In genomic region chr3:134367869-134368750, GRCh38 we compare ENCODE assay signal across 12 cellular contexts. TPM values are rescaled to one million over a fixed set of nuclear protein-coding genes. Genes with fewer than 3 reads are reported as not detected.
DNase-seq lines count a peak whose midpoint lies in the region; ATAC-seq and TF ChIP-seq lines count a peak whose summit lies in the region.
"Had no signal": no experiment of that assay in that cellular context is flagged by ENCODE, and none has a peak within 500 bp of the region (broad histone marks: within the 10 kb centered on the region; RNA-seq: fewer than 3 reads in every experiment).

No MANE protein-coding gene starts in this region.

- H3K36me3 Mint-ChIP-seq in activated CD8-positive, alpha-beta T cell treated with anti-CD3 and anti-CD28 coated beads for 36 hours (ENCODE audit: low read depth), result no peaks in the 10 kb centered on the region
- no peaks in the 10 kb centered on the region for H3K36me3 Mint-ChIP-seq in activated CD8-positive, alpha-beta T cell treated with anti-CD3 and anti-CD28 coated beads, Interleukin-2, amount 10 ng/mL, durations not matched to agents 7 days and 5 days (ENCODE audit: low read depth)
- no peaks in the 10 kb centered on the region for H3K36me3 Mint-ChIP-seq in activated naive CD4-positive, alpha-beta T cell treated with anti-CD3 and anti-CD28 coated beads, Interleukin-2, amount 10 ng/mL, durations not matched to agents 7 days and 5 days
- H3K36me3 Mint-ChIP-seq: activated CD8-positive, alpha-beta memory T cell treated with anti-CD3 and anti-CD28 coated beads, Interleukin-2, amount 10 ng/mL, durations not matched to agents 7 days and 5 days; stimulated activated naive B cell treated with anti-CD40 and anti-IgM and Interleukin-4, amounts not matched to agents 10 μg/mL and 1 μg/mL and 100 μg/mL, for 72 hours had no signal

- no peaks in the 10 kb centered on the region for H3K9me3 ChIP-seq in lung (ENCODE audit: control insufficient read depth in 2 of 2, insufficient read depth in 1 of 2, low read length in 1 of 2)
- H3K9me3 ChIP-seq in thoracic aorta, result no peaks in the 10 kb centered on the region
- H3K9me3 ChIP-seq: mucosa of descending colon had no signal

- intact Hi-C loops in activated CD8-positive, alpha-beta T cell treated with anti-CD3 and anti-CD28 coated beads for 36 hours (cut with micrococcal nuclease), result no loop called here

- ATAC-seq in activated CD8-positive, alpha-beta T cell treated with anti-CD3 and anti-CD28 coated beads for 36 hours, result peak; percentile 27
- ATAC-seq in activated CD8-positive, alpha-beta T cell treated with anti-CD3 and anti-CD28 coated beads, Interleukin-2, amount 10 ng/mL, durations not matched to agents 7 days and 5 days, result no peak
- ATAC-seq in lung (ENCODE audit: insufficient read depth, low FRiP score) (no peak), thoracic aorta (ENCODE audit: insufficient number of reproducible peaks, low FRiP score, low read depth) (no peak), GM18519 (IDR thresholded peaks at IDR 0.05; ENCODE audit: low FRiP score, unreplicated experiment) (no peak)
- ATAC-seq: activated CD8-positive, alpha-beta memory T cell treated with anti-CD3 and anti-CD28 coated beads, Interleukin-2, amount 10 ng/mL, durations not matched to agents 7 days and 5 days; mucosa of descending colon; stimulated activated naive B cell treated with anti-CD40 and anti-IgM and Interleukin-4, amounts not matched to agents 10 μg/mL and 1 μg/mL and 100 μg/mL, for 72 hours had no signal

- 80 to 81% methylated on average over 8 of the region's 8 CpGs for WGBS in lung, 2 donors

- POLR2A ChIA-PET in activated CD8-positive, alpha-beta T cell treated with anti-CD3 and anti-CD28 coated beads for 36 hours (lab: Charles Lee), result no interaction called here
- POLR2A ChIA-PET in activated CD8-positive, alpha-beta T cell treated with anti-CD3 and anti-CD28 coated beads, Interleukin-2, amount 10 ng/mL, durations not matched to agents 7 days and 5 days (lab: Charles Lee), result interaction anchor here (0.7 kb wide), 1 partner anchor 65 kb away, joined by 3 read pairs; no protein-coding TSS in a partner anchor

- TF ChIP-seq CTCF in activated CD8-positive, alpha-beta T cell treated with anti-CD3 and anti-CD28 coated beads for 36 hours (IDR thresholded peaks at IDR 0.05), result no peak
- TF ChIP-seq CTCF in brain microvascular endothelial cell (IDR thresholded peaks at IDR 0.05; ENCODE audit: low read depth, low read length, missing control alignments) (no peak), lung (IDR thresholded peaks at IDR 0.05; ENCODE audit: control extremely low read depth, extremely low read depth) (no peak), thoracic aorta (IDR thresholded peaks at IDR 0.05) (no peak)

- no peak overlapping the region for H3K4me3 ChIP-seq in brain microvascular endothelial cell (ENCODE audit: low read depth, low read length)
- no peak overlapping the region for H3K4me3 ChIP-seq in lung
- H3K4me3 ChIP-seq in thoracic aorta, result no peak overlapping the region
- H3K4me3 ChIP-seq: mucosa of descending colon had no signal

- peak; percentile 21 for DNase-seq in activated CD8-positive, alpha-beta T cell treated with anti-CD3 and anti-CD28 coated beads for 36 hours
- no peak for DNase-seq in activated CD8-positive, alpha-beta T cell treated with anti-CD3 and anti-CD28 coated beads, Interleukin-2, amount 10 ng/mL, durations not matched to agents 7 days and 5 days
- DNase-seq in brain microvascular endothelial cell (no peak), lung (ENCODE audit: low spot score) (no peak), thoracic aorta (ENCODE audit: low spot score) (no peak), hypothalamus (lab: John Stamatoyannopoulos, UW) (no peak)
- DNase-seq in activated naive CD4-positive, alpha-beta T cell treated with anti-CD3 and anti-CD28 coated beads, Interleukin-2, amount 10 ng/mL, durations not matched to agents 7 days and 5 days, result no peak
- DNase-seq: activated CD8-positive, alpha-beta memory T cell treated with anti-CD3 and anti-CD28 coated beads, Interleukin-2, amount 10 ng/mL, durations not matched to agents 7 days and 5 days; NCI-H69; stimulated activated naive B cell treated with anti-CD40 and anti-IgM and Interleukin-4, amounts not matched to agents 10 μg/mL and 1 μg/mL and 100 μg/mL, for 72 hours had no signal

- peaks cover 79% of the 10 kb centered on the region for H3K36me3 ChIP-seq in brain microvascular endothelial cell (replicated peaks)
- H3K36me3 ChIP-seq in lung (ENCODE audit: control insufficient read depth in 2 of 2, insufficient read depth in 2 of 2, low read length in 2 of 2), result peaks cover 21 to 40% of the 10 kb centered on the region in 2 donors
- peaks cover 62% of the 10 kb centered on the region for H3K36me3 ChIP-seq in thoracic aorta

- CTCF ChIA-PET in activated CD8-positive, alpha-beta T cell treated with anti-CD3 and anti-CD28 coated beads for 36 hours (lab: Charles Lee), result interaction anchor here (1.0 kb wide), 1 partner anchor 59 kb away, joined by 3 read pairs; no protein-coding TSS in a partner anchor
- CTCF ChIA-PET in activated CD8-positive, alpha-beta T cell treated with anti-CD3 and anti-CD28 coated beads, Interleukin-2, amount 10 ng/mL, durations not matched to agents 7 days and 5 days (lab: Charles Lee), result interaction anchor here (0.8 kb wide), 1 partner anchor 61 kb away, joined by 3 read pairs; no protein-coding TSS in a partner anchor
- CTCF ChIA-PET in activated naive CD4-positive, alpha-beta T cell treated with anti-CD3 and anti-CD28 coated beads, Interleukin-2, amount 10 ng/mL, durations not matched to agents 7 days and 5 days (lab: Charles Lee), result no interaction called here

- no peaks in the 10 kb centered on the region for H3K9me3 Mint-ChIP-seq in activated CD8-positive, alpha-beta T cell treated with anti-CD3 and anti-CD28 coated beads for 36 hours
- H3K9me3 Mint-ChIP-seq in activated CD8-positive, alpha-beta T cell treated with anti-CD3 and anti-CD28 coated beads, Interleukin-2, amount 10 ng/mL, durations not matched to agents 7 days and 5 days (ENCODE audit: insufficient read depth), result no peaks in the 10 kb centered on the region
- no peaks in the 10 kb centered on the region for H3K9me3 Mint-ChIP-seq in activated naive CD4-positive, alpha-beta T cell treated with anti-CD3 and anti-CD28 coated beads, Interleukin-2, amount 10 ng/mL, durations not matched to agents 7 days and 5 days
- H3K9me3 Mint-ChIP-seq: stimulated activated naive B cell treated with anti-CD40 and anti-IgM and Interleukin-4, amounts not matched to agents 10 μg/mL and 1 μg/mL and 100 μg/mL, for 72 hours had no signal

- H3K27me3 Mint-ChIP-seq in activated CD8-positive, alpha-beta T cell treated with anti-CD3 and anti-CD28 coated beads for 36 hours, result peaks cover 14% of the 10 kb centered on the region
- peaks cover 21% of the 10 kb centered on the region for H3K27me3 Mint-ChIP-seq in activated CD8-positive, alpha-beta T cell treated with anti-CD3 and anti-CD28 coated beads, Interleukin-2, amount 10 ng/mL, durations not matched to agents 7 days and 5 days (ENCODE audit: low read depth)
- H3K27me3 Mint-ChIP-seq in activated naive CD4-positive, alpha-beta T cell treated with anti-CD3 and anti-CD28 coated beads, Interleukin-2, amount 10 ng/mL, durations not matched to agents 7 days and 5 days, result peaks cover 86% of the 10 kb centered on the region

- H3K27ac Mint-ChIP-seq in activated CD8-positive, alpha-beta T cell treated with anti-CD3 and anti-CD28 coated beads for 36 hours, result no peak overlapping the region
- no peak overlapping the region for H3K27ac Mint-ChIP-seq in activated CD8-positive, alpha-beta T cell treated with anti-CD3 and anti-CD28 coated beads, Interleukin-2, amount 10 ng/mL, durations not matched to agents 7 days and 5 days
- no peak overlapping the region for H3K27ac Mint-ChIP-seq in activated naive CD4-positive, alpha-beta T cell treated with anti-CD3 and anti-CD28 coated beads, Interleukin-2, amount 10 ng/mL, durations not matched to agents 7 days and 5 days
- H3K27ac Mint-ChIP-seq: activated CD8-positive, alpha-beta memory T cell treated with anti-CD3 and anti-CD28 coated beads, Interleukin-2, amount 10 ng/mL, durations not matched to agents 7 days and 5 days; stimulated activated naive B cell treated with anti-CD40 and anti-IgM and Interleukin-4, amounts not matched to agents 10 μg/mL and 1 μg/mL and 100 μg/mL, for 72 hours had no signal

- no peak overlapping the region for H3K4me3 Mint-ChIP-seq in activated CD8-positive, alpha-beta T cell treated with anti-CD3 and anti-CD28 coated beads for 36 hours
- H3K4me3 Mint-ChIP-seq in activated CD8-positive, alpha-beta T cell treated with anti-CD3 and anti-CD28 coated beads, Interleukin-2, amount 10 ng/mL, durations not matched to agents 7 days and 5 days, result no peak overlapping the region
- H3K4me3 Mint-ChIP-seq in activated naive CD4-positive, alpha-beta T cell treated with anti-CD3 and anti-CD28 coated beads, Interleukin-2, amount 10 ng/mL, durations not matched to agents 7 days and 5 days, result no peak overlapping the region
- H3K4me3 Mint-ChIP-seq: activated CD8-positive, alpha-beta memory T cell treated with anti-CD3 and anti-CD28 coated beads, Interleukin-2, amount 10 ng/mL, durations not matched to agents 7 days and 5 days; stimulated activated naive B cell treated with anti-CD40 and anti-IgM and Interleukin-4, amounts not matched to agents 10 μg/mL and 1 μg/mL and 100 μg/mL, for 72 hours had no signal

- peaks cover 42 to 59% of the 10 kb centered on the region in 2 donors for H3K4me1 ChIP-seq in lung (ENCODE audit: control insufficient read depth in 2 of 2, insufficient read depth in 2 of 2, low read length in 2 of 2)
- peaks cover 74 to 93% of the 10 kb centered on the region in 2 donors for H3K4me1 ChIP-seq in thoracic aorta (ENCODE audit: control insufficient read depth in 1 of 2, low read depth in 2 of 2)

- H3K27ac ChIP-seq in brain microvascular endothelial cell, result peak overlapping the region; percentile 98
- H3K27ac ChIP-seq in lung (ENCODE audit: low read depth in 1 of 2, low read length in 1 of 2), result peak overlapping the region; percentile 75 to 91
- peak overlapping the region; percentile 73 to 98 for H3K27ac ChIP-seq in thoracic aorta

- in situ Hi-C loops in brain microvascular endothelial cell (cut with HindIII; ENCODE audit: low pct_ligation_motif_present, low sequenced_read_pairs), result no loop called here

- H3K27me3 ChIP-seq in brain microvascular endothelial cell (replicated peaks) (no peaks in the 10 kb centered on the region), lung (ENCODE audit: control insufficient read depth, insufficient read depth) (no peaks in the 10 kb centered on the region), thoracic aorta (replicated peaks; ENCODE audit: insufficient read depth) (no peaks in the 10 kb centered on the region)

- peaks cover 20% of the 10 kb centered on the region for H3K4me1 Mint-ChIP-seq in activated CD8-positive, alpha-beta T cell treated with anti-CD3 and anti-CD28 coated beads for 36 hours (ENCODE audit: low read depth)
- peaks cover 25% of the 10 kb centered on the region for H3K4me1 Mint-ChIP-seq in activated CD8-positive, alpha-beta T cell treated with anti-CD3 and anti-CD28 coated beads, Interleukin-2, amount 10 ng/mL, durations not matched to agents 7 days and 5 days (ENCODE audit: low read depth)
- H3K4me1 Mint-ChIP-seq in activated naive CD4-positive, alpha-beta T cell treated with anti-CD3 and anti-CD28 coated beads, Interleukin-2, amount 10 ng/mL, durations not matched to agents 7 days and 5 days, result peaks cover 14% of the 10 kb centered on the region

RNA-seq across cellular contexts. Expression of gene AMOTL2, which starts 6.1 kb away (rescaled TPM):
- total RNA-seq in activated CD8-positive, alpha-beta T cell treated with anti-CD3 and anti-CD28 coated beads for 36 hours, result not detected
- not detected for total RNA-seq in activated CD8-positive, alpha-beta T cell treated with anti-CD3 and anti-CD28 coated beads, Interleukin-2, amount 10 ng/mL, durations not matched to agents 7 days and 5 days
- total RNA-seq in lung (100 to 1,000 TPM; 122 to 129 TPM), thoracic aorta (100 to 1,000 TPM in 1 of 2 donors, 10 to 100 TPM in 1; 62.4 to 161 TPM)
- 10 to 100 TPM; 27.4 to 30.1 TPM for polyA plus RNA-seq in lung
- total RNA-seq: activated CD8-positive, alpha-beta memory T cell treated with anti-CD3 and anti-CD28 coated beads, Interleukin-2, amount 10 ng/mL, durations not matched to agents 7 days and 5 days had no signal

Comparison
In these comparisons a context has a peak if more than half of its experiments do, and no peak if none do; other contexts are left out.
1. RNA of gene AMOTL2, which starts 6.1 kb away (total RNA-seq): 62.4 to 161 TPM in thoracic aorta and 122 to 129 TPM in lung; not detected in activated CD8-positive, alpha-beta T cell treated with anti-CD3 and anti-CD28 coated beads for 36 hours and not detected in activated CD8-positive, alpha-beta T cell treated with anti-CD3 and anti-CD28 coated beads, Interleukin-2, amount 10 ng/mL, durations not matched to agents 7 days and 5 days; every median in the first group is over 10 times any median in the second.
2. Peak in every context shown above with its lines, with median percentiles within 50 percentile points of each other: H3K27ac ChIP-seq.